ENCODE assay signal across 8 cellular contexts in the genomic region with DNA sequence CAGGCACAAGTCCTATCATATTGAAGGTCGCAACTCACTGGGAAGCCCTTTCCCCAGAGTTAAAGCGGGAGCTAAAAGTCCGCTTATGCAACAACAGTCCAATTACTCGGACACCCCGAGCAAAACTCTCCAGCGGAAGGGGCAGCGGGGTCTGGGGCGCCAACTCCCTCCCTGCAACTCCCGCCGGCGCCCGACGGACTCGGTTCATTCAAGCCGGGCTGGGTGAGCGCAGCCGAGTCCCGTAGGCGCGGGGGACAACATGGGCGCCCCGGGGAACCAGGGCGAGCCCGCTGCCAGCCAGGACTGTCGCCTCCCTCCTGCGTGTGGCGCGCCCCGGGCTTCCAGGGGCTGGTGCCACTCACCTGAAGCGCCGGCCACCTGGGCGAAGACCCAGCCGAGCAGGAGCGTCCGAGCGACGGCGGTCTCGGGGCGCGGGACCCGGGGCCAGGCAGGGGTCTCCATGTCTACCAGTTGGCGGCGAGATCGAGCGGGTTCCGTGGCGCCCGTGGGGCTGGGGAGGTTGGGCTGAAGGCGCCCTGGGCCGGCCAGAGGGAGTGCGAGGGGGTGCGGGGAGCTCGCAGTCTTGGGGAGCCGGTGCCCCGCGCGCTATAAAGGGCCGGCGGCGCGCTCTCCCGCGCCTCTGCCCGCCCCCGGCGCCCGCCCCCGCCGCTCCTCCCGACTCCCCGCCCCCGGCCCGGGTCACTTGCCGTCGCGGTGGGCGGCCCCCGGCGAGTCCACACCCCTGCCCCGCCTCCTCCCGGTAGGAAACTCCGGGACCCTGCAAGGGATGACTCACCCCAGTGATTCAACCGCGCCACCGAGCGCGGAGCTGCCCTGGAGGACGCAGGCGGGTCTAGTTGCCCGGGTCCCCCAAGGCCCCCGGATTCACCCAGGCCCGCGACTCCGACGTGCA. TPM values are rescaled to one million over a fixed set of nuclear protein-coding genes. Genes with fewer than 3 reads are reported as not detected.
DNase-seq lines count a peak whose midpoint lies in the region; ATAC-seq and TF ChIP-seq lines count a peak whose summit lies in the region.

A gene (minus strand): TSS at position 585 of the 913 bp plus-strand sequence. CDS start 123 bp downstream, at position 462.

- POLR2A ChIA-PET in RWPE1 (lab: Yijun Ruan, JAX; ENCODE audit: low non-redundant PET) = interaction anchor here (0.6 to 1.1 kb wide), 5 partner anchors 10 to 314 kb away, joined by 3 to 5 read pairs (median 4); no protein-coding TSS in a partner anchor

- ATAC-seq in GM19372 (IDR thresholded peaks at IDR 0.05; ENCODE audit: low read depth, unreplicated experiment) (peak; percentile 75), HG03565 (IDR thresholded peaks at IDR 0.05; ENCODE audit: unreplicated experiment) (peak; percentile 64)

- peak within 1 kb of the TSS; percentile 68 to 86 (median 72) for H3K4me3 ChIP-seq in BLaER1 treated with 17β-estradiol and CSF1 and Interleukin-3, amounts not matched to agents 10 nM and 100 nM
- H3K4me3 ChIP-seq in suprapubic skin = peak within 1 kb of the TSS; percentile 66

- WGBS in suprapubic skin = 0% methylated on average over 3 of the region's 96 CpGs

- no peaks in the 10 kb centered on the region for H3K36me3 ChIP-seq in BLaER1 treated with 17β-estradiol and CSF1 and Interleukin-3, amounts not matched to agents 10 nM and 100 nM
- no peaks in the 10 kb centered on the region for H3K36me3 ChIP-seq in suprapubic skin

- H3K9me3 ChIP-seq in BLaER1 treated with 17β-estradiol and CSF1 and Interleukin-3, amounts not matched to agents 10 nM and 100 nM (replicated peaks in 1 of 11) = peaks cover 0 to 12% (median 0%) of the 10 kb centered on the region in 11 experiments; a peak in 6 of 22 replicates
- H3K9me3 ChIP-seq in suprapubic skin = no peaks in the 10 kb centered on the region

- H3K27me3 ChIP-seq in BLaER1 treated with 17β-estradiol and CSF1 and Interleukin-3, amounts not matched to agents 10 nM and 100 nM = peaks cover 15 to 38% (median 25%) of the 10 kb centered on the region in 11 experiments
- peaks cover 3% of the 10 kb centered on the region for H3K27me3 ChIP-seq in suprapubic skin

- H3K4me2 ChIP-seq in BLaER1 treated with 17β-estradiol and CSF1 and Interleukin-3, amounts not matched to agents 10 nM and 100 nM = peak within 1 kb of the TSS; percentile 94 to 99 (median 97)

- peak within 1 kb of the TSS; percentile 57 to 81 (median 76) for H3K9ac ChIP-seq in BLaER1 treated with 17β-estradiol and CSF1 and Interleukin-3, amounts not matched to agents 10 nM and 100 nM

- no peak for TF ChIP-seq EP300 in suprapubic skin (IDR thresholded peaks at IDR 0.05)

- H4K20me1 ChIP-seq in BLaER1 treated with 17β-estradiol and CSF1 and Interleukin-3, amounts not matched to agents 10 nM and 100 nM = no peaks in the 10 kb centered on the region

- peak within 1 kb of the TSS in 9 of 11 experiments; percentile 29 to 76 (median 55); a peak in 14 of 22 replicates for H3K27ac ChIP-seq in BLaER1 treated with 17β-estradiol and CSF1 and Interleukin-3, amounts not matched to agents 10 nM and 100 nM
- peak within 1 kb of the TSS; percentile 97 for H3K27ac ChIP-seq in RWPE1
- peak within 1 kb of the TSS; percentile 87 for H3K27ac ChIP-seq in suprapubic skin

- CTCF ChIA-PET in RWPE1 (lab: Yijun Ruan, JAX) = interaction anchor here (0.5 to 1.3 kb wide), 2 partner anchors 20 to 202 kb away, joined by 5 read pairs; no protein-coding TSS in a partner anchor

- DNase-seq in RWPE1 (ENCODE audit: low spot score) (peak; percentile 93), glomerular endothelial cell (ENCODE audit: extremely low read depth, low read depth, low spot score) (no peak), occipital lobe (lab: John Stamatoyannopoulos, UW) (peak; percentile 55), suprapubic skin (ENCODE audit: low spot score in 2 of 2) (peak; percentile 93)
- peak; percentile 76 for DNase-seq in activated naive CD4-positive, alpha-beta T cell treated with anti-CD3 and anti-CD28 coated beads, Interleukin-2, amount 50 U/mL, for 16 hours

- peaks cover 16 to 27% (median 21%) of the 10 kb centered on the region in 10 experiments for H3K4me1 ChIP-seq in BLaER1 treated with 17β-estradiol and CSF1 and Interleukin-3, amounts not matched to agents 10 nM and 100 nM
- H3K4me1 ChIP-seq in suprapubic skin = peaks cover 56% of the 10 kb centered on the region

- TF ChIP-seq CTCF in RWPE1 (conservative IDR thresholded peaks at IDR 0.05; ENCODE audit: low read depth) (no peak), suprapubic skin (IDR thresholded peaks at IDR 0.05) (peak in 1 of 2 donors; percentile 12)

- TF ChIP-seq POLR2A in suprapubic skin (IDR thresholded peaks at IDR 0.05) = peak in 1 of 2 donors; percentile 37

RNA-seq across cellular contexts. Expression of the gene that starts here (rescaled TPM):
- total RNA-seq in glomerular endothelial cell (35.4 and 48.8 TPM in 2 replicates), occipital lobe (25.6 TPM), suprapubic skin (100 to 1,000 TPM in 2 of 4 donors, 10 to 100 TPM in 2; 36.5 to 110 (median 84.0) TPM)
